9 cellular contexts compared by ENCODE assay signal in genomic region chr1:207941664-207942063, GRCh38. TPM values are rescaled to one million over a fixed set of nuclear protein-coding genes. Genes with fewer than 3 reads are reported as not detected.
DNase-seq lines count a peak whose midpoint lies in the region; ATAC-seq and TF ChIP-seq lines count a peak whose summit lies in the region.
"Had no signal": no experiment of that assay in that cellular context is flagged by ENCODE, and none has a peak within 500 bp of the region (broad histone marks: within the 10 kb centered on the region; RNA-seq: fewer than 3 reads in every experiment).

No MANE protein-coding gene starts in this region.

- no peaks in the 10 kb centered on the region for H3K36me3 Mint-ChIP-seq in activated CD8-positive, alpha-beta T cell treated with anti-CD3 and anti-CD28 coated beads for 36 hours (ENCODE audit: low read depth)
- H3K36me3 Mint-ChIP-seq in activated CD4-positive, alpha-beta memory T cell treated with anti-CD3 and anti-CD28 coated beads for 36 hours, result no peaks in the 10 kb centered on the region
- H3K36me3 Mint-ChIP-seq in naive thymus-derived CD8-positive, alpha-beta T cell, result no peaks in the 10 kb centered on the region

- H3K36me3 ChIP-seq in psoas muscle (ENCODE audit: insufficient read depth in 1 of 2, low read depth in 1 of 2), result no peaks in the 10 kb centered on the region

- no peaks in the 10 kb centered on the region for H3K27me3 ChIP-seq in psoas muscle (ENCODE audit: insufficient read depth in 3 of 3, low read length in 2 of 3)

- H3K4me1 Mint-ChIP-seq in activated CD8-positive, alpha-beta T cell treated with anti-CD3 and anti-CD28 coated beads for 36 hours (ENCODE audit: low read depth), result no peaks in the 10 kb centered on the region
- H3K4me1 Mint-ChIP-seq in activated CD4-positive, alpha-beta memory T cell treated with anti-CD3 and anti-CD28 coated beads for 36 hours (ENCODE audit: low read depth), result no peaks in the 10 kb centered on the region
- H3K4me1 Mint-ChIP-seq in naive thymus-derived CD8-positive, alpha-beta T cell, result no peaks in the 10 kb centered on the region

- peak overlapping the region; percentile 39 for H3K4me3 ChIP-seq in psoas muscle

- H3K9me3 Mint-ChIP-seq in activated CD8-positive, alpha-beta T cell treated with anti-CD3 and anti-CD28 coated beads for 36 hours, result no peaks in the 10 kb centered on the region
- H3K9me3 Mint-ChIP-seq in activated CD4-positive, alpha-beta memory T cell treated with anti-CD3 and anti-CD28 coated beads for 36 hours, result no peaks in the 10 kb centered on the region
- H3K9me3 Mint-ChIP-seq in naive thymus-derived CD8-positive, alpha-beta T cell, result no peaks in the 10 kb centered on the region

- 12 to 16% (median 14%) methylated on average over 7 of the region's 7 CpGs for WGBS in psoas muscle, 3 donors

- CTCF ChIA-PET in activated CD8-positive, alpha-beta T cell treated with anti-CD3 and anti-CD28 coated beads for 36 hours (lab: Charles Lee), result interaction anchor here (1.4 kb wide), 1 partner anchor 57 kb away, joined by 6 read pairs; no protein-coding TSS in a partner anchor
- CTCF ChIA-PET in activated CD4-positive, alpha-beta memory T cell treated with anti-CD3 and anti-CD28 coated beads for 36 hours (lab: Charles Lee), result no interaction called here

- intact Hi-C loops in head of caudate nucleus (cut with DNase I), result no loop called here
- intact Hi-C loops in psoas muscle (cut with DNase I), result no loop called here
- intact Hi-C loops in activated CD8-positive, alpha-beta T cell treated with anti-CD3 and anti-CD28 coated beads for 36 hours (cut with micrococcal nuclease), result no loop called here
- intact Hi-C loops in activated CD4-positive, alpha-beta memory T cell treated with anti-CD3 and anti-CD28 coated beads for 36 hours (cut with micrococcal nuclease), result no loop called here

- H3K4me3 Mint-ChIP-seq in activated CD8-positive, alpha-beta T cell treated with anti-CD3 and anti-CD28 coated beads for 36 hours, result no peak overlapping the region
- H3K4me3 Mint-ChIP-seq in activated CD4-positive, alpha-beta memory T cell treated with anti-CD3 and anti-CD28 coated beads for 36 hours, result no peak overlapping the region
- H3K4me3 Mint-ChIP-seq in naive thymus-derived CD8-positive, alpha-beta T cell, result no peak overlapping the region

- DNase-seq in COLO829 (ENCODE audit: low spot score) (peak; percentile 91), amniotic epithelial cell (ENCODE audit: low read depth) (peak; percentile 13), head of caudate nucleus (peak in 41 of 42 donors; percentile 35 to 87 (median 64)), psoas muscle (peak; percentile 85 to 90)
- no peak for DNase-seq in activated CD8-positive, alpha-beta T cell treated with anti-CD3 and anti-CD28 coated beads for 36 hours
- no peak for DNase-seq in activated CD4-positive, alpha-beta memory T cell treated with anti-CD3 and anti-CD28 coated beads for 36 hours
- DNase-seq in NK-92 treated with Interleukin-12 subunit alpha and Interleukin-12 subunit beta, amount 100 ng/mL, for 24 hours (lab: John Stamatoyannopoulos, UW), result no peak
- no peak for DNase-seq in naive thymus-derived CD8-positive, alpha-beta T cell
- DNase-seq: NCI-H2171 treated with DMSO at 0.1 percent for 48 hours had no signal

- peak; percentile 74 to 92 (median 78) for ATAC-seq in psoas muscle
- ATAC-seq in activated CD8-positive, alpha-beta T cell treated with anti-CD3 and anti-CD28 coated beads for 36 hours, result no peak
- no peak for ATAC-seq in naive thymus-derived CD8-positive, alpha-beta T cell

- peaks cover 15% of the 10 kb centered on the region for H3K27me3 Mint-ChIP-seq in activated CD8-positive, alpha-beta T cell treated with anti-CD3 and anti-CD28 coated beads for 36 hours
- peaks cover 27% of the 10 kb centered on the region for H3K27me3 Mint-ChIP-seq in activated CD4-positive, alpha-beta memory T cell treated with anti-CD3 and anti-CD28 coated beads for 36 hours
- peaks cover 12 to 47% (median 16%) of the 10 kb centered on the region in 5 donors for H3K27me3 Mint-ChIP-seq in naive thymus-derived CD8-positive, alpha-beta T cell

- no peaks in the 10 kb centered on the region for H3K9me3 ChIP-seq in psoas muscle

- no peak overlapping the region for H3K27ac Mint-ChIP-seq in activated CD8-positive, alpha-beta T cell treated with anti-CD3 and anti-CD28 coated beads for 36 hours
- H3K27ac Mint-ChIP-seq in activated CD4-positive, alpha-beta memory T cell treated with anti-CD3 and anti-CD28 coated beads for 36 hours, result no peak overlapping the region
- no peak overlapping the region for H3K27ac Mint-ChIP-seq in naive thymus-derived CD8-positive, alpha-beta T cell

- POLR2A ChIA-PET in activated CD8-positive, alpha-beta T cell treated with anti-CD3 and anti-CD28 coated beads for 36 hours (lab: Charles Lee), result no interaction called here
- POLR2A ChIA-PET in activated CD4-positive, alpha-beta memory T cell treated with anti-CD3 and anti-CD28 coated beads for 36 hours (lab: Charles Lee), result no interaction called here
- POLR2A ChIA-PET in naive thymus-derived CD8-positive, alpha-beta T cell (lab: Charles Lee), result no interaction called here

- TF ChIP-seq CTCF in psoas muscle (IDR thresholded peaks at IDR 0.05), result no peak
- TF ChIP-seq CTCF in activated CD8-positive, alpha-beta T cell treated with anti-CD3 and anti-CD28 coated beads for 36 hours (IDR thresholded peaks at IDR 0.05), result no peak

- H3K27ac ChIP-seq in psoas muscle, result peak overlapping the region; percentile 78

- peaks cover 4% of the 10 kb centered on the region for H3K4me1 ChIP-seq in psoas muscle

RNA-seq across cellular contexts. Expression of gene CD34, which starts 30.7 kb away (rescaled TPM):
- 10 to 100 TPM; 15.7 to 61.1 (median 20.9) TPM for total RNA-seq in psoas muscle
- 10 to 100 TPM; 14.4 to 25.0 (median 21.1) TPM for polyA plus RNA-seq in psoas muscle
- under 1 TPM; 0.04 to 0.05 TPM for total RNA-seq in activated CD8-positive, alpha-beta T cell treated with anti-CD3 and anti-CD28 coated beads for 36 hours
- not detected for total RNA-seq in activated CD4-positive, alpha-beta memory T cell treated with anti-CD3 and anti-CD28 coated beads for 36 hours
- not detected for total RNA-seq in naive thymus-derived CD8-positive, alpha-beta T cell
- polyA plus RNA-seq in naive thymus-derived CD8-positive, alpha-beta T cell, result not detected

Comparison
In these comparisons a context has a peak if more than half of its experiments do, and no peak if none do; other contexts are left out.
1. DNase-seq: peak in COLO829 (single experiment), amniotic epithelial cell (single experiment), head of caudate nucleus (41 of 42) and psoas muscle (2 of 2); none in activated CD8-positive, alpha-beta T cell treated with anti-CD3 and anti-CD28 coated beads for 36 hours (single experiment), activated CD4-positive, alpha-beta memory T cell treated with anti-CD3 and anti-CD28 coated beads for 36 hours (single experiment), NK-92 treated with Interleukin-12 subunit alpha and Interleukin-12 subunit beta, amount 100 ng/mL, for 24 hours (single experiment) and naive thymus-derived CD8-positive, alpha-beta T cell (0 of 10).
2. ATAC-seq: peak in psoas muscle (4 of 4); none in activated CD8-positive, alpha-beta T cell treated with anti-CD3 and anti-CD28 coated beads for 36 hours (single experiment) and naive thymus-derived CD8-positive, alpha-beta T cell (0 of 2).
3. RNA of gene CD34, which starts 30.7 kb away (total RNA-seq): 15.7 to 61.1 TPM in psoas muscle; not detected in activated CD4-positive, alpha-beta memory T cell treated with anti-CD3 and anti-CD28 coated beads for 36 hours, 0.04 to 0.05 TPM in activated CD8-positive, alpha-beta T cell treated with anti-CD3 and anti-CD28 coated beads for 36 hours and not detected in naive thymus-derived CD8-positive, alpha-beta T cell; every median in the first group is over 10 times any median in the second.